Comparison of ENCODE assay signal across 15 cellular contexts in genomic region chr5:112390327-112390726, GRCh38. TPM values are rescaled to one million over a fixed set of nuclear protein-coding genes. Genes with fewer than 3 reads are reported as not detected.
DNase-seq lines count a peak whose midpoint lies in the region; ATAC-seq, FAIRE-seq and TF ChIP-seq lines count a peak whose summit lies in the region.
"Had no signal": no experiment of that assay in that cellular context is flagged by ENCODE, and none has a peak within 500 bp of the region (broad histone marks: within the 10 kb centered on the region; RNA-seq: fewer than 3 reads in every experiment).

No MANE protein-coding gene starts in this region.

- TF ChIP-seq EP300 in stomach (IDR thresholded peaks at IDR 0.05): no peak

- TF ChIP-seq CTCF in keratinocyte (optimal IDR thresholded peaks at IDR 0.05 in 1 of 3, IDR thresholded peaks at IDR 0.05 in 1 of 3, conservative IDR thresholded peaks at IDR 0.05 in 1 of 3; ENCODE audit: extremely low read depth in 1 of 3, insufficient read depth in 2 of 3, low read length in 3 of 3) (no peak), stomach (IDR thresholded peaks at IDR 0.05) (no peak)

- 25 to 71% (median 36%) methylated on average over 8 of the region's 8 CpGs for WGBS in stomach, 5 donors

- intact Hi-C loops in stomach (cut with DNase I; ENCODE audit: low total_unique reads): no loop called here

- FAIRE-seq in keratinocyte (lab: Jason Lieb, UNC): no peak
- FAIRE-seq: G401.6 had no signal

- H3K27ac ChIP-seq in keratinocyte (ENCODE audit: control insufficient read depth, insufficient read depth, low read length): no peak overlapping the region
- no peak overlapping the region for H3K27ac ChIP-seq in stomach
- H3K27ac ChIP-seq: C4-2B had no signal

- TF ChIP-seq POLR2A in stomach (IDR thresholded peaks at IDR 0.05): no peak

- dilution Hi-C loops in keratinocyte (cut with MboI; ENCODE audit: extremely low pct_ligation_motif_present, low sequenced_read_pairs): no loop called here

- H2AFZ ChIP-seq in keratinocyte (ENCODE audit: control insufficient read depth, low read length): peak overlapping the region; percentile 71

- H3K4me2 ChIP-seq in keratinocyte (ENCODE audit: control insufficient read depth, extremely low read depth, insufficient read depth, low read depth, low read length): peak overlapping the region; percentile 75

- H3K9ac ChIP-seq in keratinocyte (ENCODE audit: control insufficient read depth, extremely low read depth, insufficient read depth, low read length): no peak overlapping the region

- peak overlapping the region in 1 of 3 experiments; percentile 32 for H3K4me3 ChIP-seq in keratinocyte (ENCODE audit: control insufficient read depth in 2 of 3, extremely low read depth in 1 of 3, insufficient read depth in 2 of 3, low read depth in 1 of 3, low read length in 3 of 3)
- peak overlapping the region in 2 of 4 donors; percentile 6 to 12 for H3K4me3 ChIP-seq in stomach

- H3K36me3 ChIP-seq in keratinocyte (ENCODE audit: control insufficient read depth in 2 of 2, extremely low read depth in 1 of 2, insufficient read depth in 2 of 2, low read length in 2 of 2) (no peaks in the 10 kb centered on the region), stomach (no peaks in the 10 kb centered on the region)

- H3K27me3 ChIP-seq in keratinocyte (ENCODE audit: control insufficient read depth, extremely low read depth, insufficient read depth, low read length): no peaks in the 10 kb centered on the region
- no peaks in the 10 kb centered on the region for H3K27me3 ChIP-seq in stomach

- peak; percentile 8 for DNase-seq in NCI-H1694 treated with DMSO at 0.1 percent for 48 hours (lab: John Stamatoyannopoulos, UW)
- DNase-seq in NCI-H69 (lab: John Stamatoyannopoulos, UW): peak; percentile 95
- no peak for DNase-seq in keratinocyte (ENCODE audit: low read depth, low spot score)
- DNase-seq in stomach: peak; percentile 58
- DNase-seq in NOMO-1 (lab: John Stamatoyannopoulos, UW; ENCODE audit: unreplicated experiment in 2 of 2): no peak
- DNase-seq in activated gamma-delta T cell treated with Interleukin-2 at 50 U/mL for 16 hours: no peak
- DNase-seq: activated CD8-positive, alpha-beta T cell treated with anti-CD3 and anti-CD28 coated beads, Interleukin-2, amount 10 ng/mL, durations not matched to agents 7 days and 5 days; foreskin fibroblast; Karpas-422; naive B cell; stimulated activated naive CD4-positive, alpha-beta T cell had no signal

- H4K20me1 ChIP-seq in keratinocyte (ENCODE audit: control insufficient read depth, extremely low read depth, insufficient read depth, low read length): no peaks in the 10 kb centered on the region

- H3K9me3 ChIP-seq in keratinocyte (ENCODE audit: control insufficient read depth, low read depth, low read length) (no peaks in the 10 kb centered on the region), stomach (no peaks in the 10 kb centered on the region)

- H3K9me1 ChIP-seq in keratinocyte (ENCODE audit: control insufficient read depth, extremely low read depth, insufficient read depth, low read length): no peaks in the 10 kb centered on the region

- H3K4me1 ChIP-seq in keratinocyte (ENCODE audit: control insufficient read depth, extremely low read depth, insufficient read depth, low read length) (peaks cover 5% of the 10 kb centered on the region), stomach (peaks cover 3 to 13% (median 12%) of the 10 kb centered on the region in 4 donors)

- H3K79me2 ChIP-seq in keratinocyte (ENCODE audit: control insufficient read depth, insufficient read depth, low read length): no peaks in the 10 kb centered on the region

- ATAC-seq in GM19463 (IDR thresholded peaks at IDR 0.05; ENCODE audit: unreplicated experiment): no peak
- ATAC-seq: activated CD8-positive, alpha-beta T cell treated with anti-CD3 and anti-CD28 coated beads, Interleukin-2, amount 10 ng/mL, durations not matched to agents 7 days and 5 days; sciatic nerve had no signal

RNA-seq across cellular contexts. Expression of gene EPB41L4A, which starts 28.8 kb away (rescaled TPM):
- polyA plus RNA-seq in keratinocyte (2.5 to 4.6 TPM (median 3.5 TPM) in 3 replicates), stomach (1 to 10 TPM; 4.4 to 7.0 (median 5.5) TPM)
- 12.1 TPM for polyA plus RNA-seq in keratinocyte (2011; ENCODE audit: low read depth)
- 2.7 and 5.9 TPM in 2 replicates for polyA plus RNA-seq in keratinocyte (2011; cell fraction: cytosol; rRNA removed)
- polyA plus RNA-seq in keratinocyte (2011; cell fraction: nucleus; rRNA removed): 5.6 and 6.5 TPM in 2 replicates
- polyA plus RNA-seq in keratinocyte (2012; ENCODE audit: low replicate concordance): 2.7 and 5.5 TPM in 2 replicates
- 3.5 to 11.0 TPM (median 3.6 TPM) in 3 replicates for polyA minus RNA-seq in keratinocyte
- polyA minus RNA-seq in keratinocyte (2011; cell fraction: cytosol; rRNA and poly(A)+ RNA removed): 4.8 TPM
- polyA minus RNA-seq in keratinocyte (2011; cell fraction: nucleus; rRNA and poly(A)+ RNA removed): 14.2 and 35.8 TPM in 2 replicates
- total RNA-seq in stomach: 10 to 100 TPM in 4 of 5 donors, 1 to 10 TPM in 1; 9.8 to 77.6 (median 19.3) TPM

Comparison
In these comparisons a context has a peak if more than half of its experiments do, and no peak if none do; other contexts are left out.
1. DNase-seq: peak in NCI-H1694 treated with DMSO at 0.1 percent for 48 hours (single experiment), NCI-H69 (single experiment) and stomach (single experiment); none in keratinocyte (single experiment), NOMO-1 (0 of 2) and activated gamma-delta T cell treated with Interleukin-2 at 50 U/mL for 16 hours (single experiment).